In the genomic region with DNA sequence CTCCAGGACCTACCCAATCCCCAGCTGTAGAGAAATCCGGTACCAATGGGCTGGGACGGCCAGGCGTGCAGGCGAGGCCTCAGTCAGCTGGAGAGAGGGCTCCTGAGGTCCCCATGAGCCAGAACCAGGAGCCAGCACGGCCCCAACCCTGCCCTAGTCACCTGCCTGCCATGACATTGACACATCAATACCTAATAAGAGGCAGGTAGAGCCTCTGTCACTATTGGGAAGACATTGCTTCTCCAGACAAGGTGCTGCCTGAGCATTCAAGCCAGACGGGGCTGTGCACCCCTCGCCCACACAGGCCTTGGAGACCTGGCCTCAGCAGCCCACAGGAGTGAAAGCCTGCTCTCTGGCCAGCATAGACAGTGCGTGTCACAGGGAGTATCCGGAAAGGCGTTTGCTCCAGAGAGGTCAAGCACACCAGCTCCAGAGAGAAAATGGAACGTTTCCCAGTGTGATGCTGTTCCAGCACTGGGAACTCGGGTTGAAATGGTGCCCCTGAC, we compare ENCODE assay signal across 16 cellular contexts. TPM values are rescaled to one million over a fixed set of nuclear protein-coding genes. Genes with fewer than 3 reads are reported as not detected.
DNase-seq lines count a peak whose midpoint lies in the region; ATAC-seq and TF ChIP-seq lines count a peak whose summit lies in the region.
"Had no signal": no experiment of that assay in that cellular context is flagged by ENCODE, and none has a peak within 500 bp of the region (broad histone marks: within the 10 kb centered on the region; RNA-seq: fewer than 3 reads in every experiment).

No MANE protein-coding gene starts in this region.

- TF ChIP-seq CTCF in body of pancreas (IDR thresholded peaks at IDR 0.05) = no peak
- TF ChIP-seq CTCF in progenitor cell of endocrine pancreas (IDR thresholded peaks at IDR 0.05; ENCODE audit: unreplicated experiment) = no peak

- peaks cover 3% of the 10 kb centered on the region for H3K36me3 Mint-ChIP-seq in CD4-positive, CD25-positive, alpha-beta regulatory T cell
- peaks cover 38% of the 10 kb centered on the region for H3K36me3 Mint-ChIP-seq in progenitor cell of endocrine pancreas (ENCODE audit: insufficient read depth)

- H3K36me3 ChIP-seq in CD4-positive, CD25-positive, alpha-beta regulatory T cell (ENCODE audit: control insufficient read depth, insufficient read depth, low read length) = no peaks in the 10 kb centered on the region
- H3K36me3 ChIP-seq in body of pancreas (replicated peaks in 1 of 2; ENCODE audit: insufficient read depth in 1 of 2, low read depth in 2 of 2) = peaks cover 0 to 8% of the 10 kb centered on the region in 2 donors
- H3K36me3 ChIP-seq in iPS-20b (ENCODE audit: insufficient read depth, low read depth, low read length) = peaks cover 22% of the 10 kb centered on the region
- H3K36me3 ChIP-seq: brain microvascular endothelial cell had no signal

- no peak for ATAC-seq in CD4-positive, CD25-positive, alpha-beta regulatory T cell (ENCODE audit: low read depth in 2 of 2)
- ATAC-seq in body of pancreas (no peak), GM21717 (IDR thresholded peaks at IDR 0.05; ENCODE audit: unreplicated experiment) (no peak), GM18502 (IDR thresholded peaks at IDR 0.05; ENCODE audit: poor library complexity, unreplicated experiment) (no peak)
- ATAC-seq: esophagus mucosa had no signal

- no peak for TF ChIP-seq POLR2A in body of pancreas (IDR thresholded peaks at IDR 0.05)

- peak overlapping the region; percentile 7 to 90 (median 50) for H3K4me3 Mint-ChIP-seq in CD4-positive, CD25-positive, alpha-beta regulatory T cell
- H3K4me3 Mint-ChIP-seq in progenitor cell of endocrine pancreas (ENCODE audit: low read depth) = peak overlapping the region; percentile 83
- H3K4me3 Mint-ChIP-seq: T-helper 1 cell treated with Interleukin-12 subunit alpha and Interleukin-12 subunit beta and Interleukin-4 antibody, amounts not matched to agents 30 μg/mL and 1 μg/mL, for 36 hours had no signal

- peaks cover 13% of the 10 kb centered on the region for H3K27me3 ChIP-seq in CD4-positive, CD25-positive, alpha-beta regulatory T cell (ENCODE audit: control insufficient read depth, insufficient read depth, low read length)
- H3K27me3 ChIP-seq in body of pancreas (no peaks in the 10 kb centered on the region), iPS-20b (ENCODE audit: insufficient read depth, low read length) (peaks cover 75% of the 10 kb centered on the region)

- H3K27me3 Mint-ChIP-seq in CD4-positive, CD25-positive, alpha-beta regulatory T cell = peaks cover 60% of the 10 kb centered on the region
- peaks cover 16% of the 10 kb centered on the region for H3K27me3 Mint-ChIP-seq in progenitor cell of endocrine pancreas

- WGBS in body of pancreas, 2 donors = 80 to 82% methylated on average over 7 to 12 of the region's 12 CpGs

- peaks cover 0 to 27% (median 13%) of the 10 kb centered on the region in 4 donors for H3K4me1 Mint-ChIP-seq in CD4-positive, CD25-positive, alpha-beta regulatory T cell
- peaks cover 34% of the 10 kb centered on the region for H3K4me1 Mint-ChIP-seq in progenitor cell of endocrine pancreas (ENCODE audit: low read depth)

- H3K4me3 ChIP-seq in CD4-positive, CD25-positive, alpha-beta regulatory T cell (ENCODE audit: low read depth, low read length) = no peak overlapping the region
- no peak overlapping the region for H3K4me3 ChIP-seq in body of pancreas
- H3K4me3 ChIP-seq in iPS-20b (ENCODE audit: low read length) = 0 out of 2 replicates have a peak overlapping the region, but pooled peaks have one; percentile 65
- H3K4me3 ChIP-seq: PC-9 had no signal

- intact Hi-C loops in body of pancreas (cut with DNase I) = no loop called here

- no peaks in the 10 kb centered on the region for H3K9me3 ChIP-seq in CD4-positive, CD25-positive, alpha-beta regulatory T cell (ENCODE audit: control insufficient read depth in 2 of 2, low read length in 2 of 2)
- no peaks in the 10 kb centered on the region for H3K9me3 ChIP-seq in body of pancreas
- H3K9me3 ChIP-seq in iPS-20b (ENCODE audit: insufficient read depth, low read depth, low read length) = no peaks in the 10 kb centered on the region; the same call in 1 of the 2 replicates

- no peak for DNase-seq in CD4-positive, CD25-positive, alpha-beta regulatory T cell
- DNase-seq in body of pancreas (peak in 1 of 4 donors; percentile 17), progenitor cell of endocrine pancreas (ENCODE audit: low spot score, unreplicated experiment) (no peak), dedifferentiated amniotic fluid mesenchymal stem cell (ENCODE audit: extremely low spot score) (no peak), superior temporal gyrus (ENCODE audit: extremely low spot score) (no peak)
- DNase-seq: activated CD4-positive, alpha-beta T cell treated with anti-CD3 and anti-CD28 coated beads, Interleukin-2, amount 10 ng/mL, durations not matched to agents 7 days and 5 days; brain microvascular endothelial cell; MV-4-11; NCI-H446 treated with DMSO at 0.1 percent for 48 hours; PC-9 had no signal

- peaks cover 0 to 2% (median 0%) of the 10 kb centered on the region in 7 donors for H3K9me3 Mint-ChIP-seq in CD4-positive, CD25-positive, alpha-beta regulatory T cell
- no peaks in the 10 kb centered on the region for H3K9me3 Mint-ChIP-seq in progenitor cell of endocrine pancreas (ENCODE audit: low read depth)
- H3K9me3 Mint-ChIP-seq: activated CD4-positive, alpha-beta T cell treated with anti-CD3 and anti-CD28 coated beads, Interleukin-2, amount 10 ng/mL, durations not matched to agents 7 days and 5 days; activated T-helper 2 cell treated with anti-CD3 and anti-CD28 coated beads, Interferon-gamma antibody, Interleukin-2, Interleukin-4, amounts not matched to agents 10 μg/mL and 5 μg/mL and 100 μg/mL, durations not matched to agents 14 hours and 24 hours and 36 hours; T-helper 1 cell treated with Interleukin-12 subunit alpha and Interleukin-12 subunit beta and Interleukin-4 antibody, amounts not matched to agents 30 μg/mL and 1 μg/mL, for 36 hours had no signal

- no peak overlapping the region for H3K27ac ChIP-seq in CD4-positive, CD25-positive, alpha-beta regulatory T cell (ENCODE audit: insufficient read depth, low read length, poor library complexity, severe bottlenecking)
- peak overlapping the region in 3 of 4 donors; percentile 6 to 25 (median 18) for H3K27ac ChIP-seq in body of pancreas
- no peak overlapping the region for H3K27ac ChIP-seq in iPS-20b (ENCODE audit: low read length)
- H3K27ac ChIP-seq: brain microvascular endothelial cell, PC-9 had no signal

- H3K27ac Mint-ChIP-seq in CD4-positive, CD25-positive, alpha-beta regulatory T cell = no peak overlapping the region
- H3K27ac Mint-ChIP-seq in progenitor cell of endocrine pancreas = peak overlapping the region; percentile 68
- H3K27ac Mint-ChIP-seq: activated CD4-positive, alpha-beta T cell treated with anti-CD3 and anti-CD28 coated beads, Interleukin-2, amount 10 ng/mL, durations not matched to agents 7 days and 5 days; activated T-helper 2 cell treated with anti-CD3 and anti-CD28 coated beads, Interferon-gamma antibody, Interleukin-2, Interleukin-4, amounts not matched to agents 10 μg/mL and 5 μg/mL and 100 μg/mL, durations not matched to agents 14 hours and 24 hours and 36 hours; T-helper 1 cell treated with Interleukin-12 subunit alpha and Interleukin-12 subunit beta and Interleukin-4 antibody, amounts not matched to agents 30 μg/mL and 1 μg/mL, for 36 hours had no signal

- H3K9ac ChIP-seq in iPS-20b (ENCODE audit: low read depth, low read length) = no peak overlapping the region

- H3K4me1 ChIP-seq in CD4-positive, CD25-positive, alpha-beta regulatory T cell (ENCODE audit: control insufficient read depth, insufficient read depth, low read length, poor library complexity, severe bottlenecking) = peaks cover 34% of the 10 kb centered on the region
- peaks cover 59% of the 10 kb centered on the region for H3K4me1 ChIP-seq in body of pancreas
- H3K4me1 ChIP-seq in iPS-20b (ENCODE audit: insufficient read depth, low read length) = peaks cover 17% of the 10 kb centered on the region

RNA-seq across cellular contexts. Expression of gene DLL1, which starts 3.5 kb away (rescaled TPM):
- 1.1 TPM for total RNA-seq in CD4-positive, CD25-positive, alpha-beta regulatory T cell
- under 1 TPM in 2 of 4 donors, not detected in 2; 0.28 to 0.29 TPM for polyA plus RNA-seq in CD4-positive, CD25-positive, alpha-beta regulatory T cell
- total RNA-seq in body of pancreas = 10 to 100 TPM in 1 of 2 donors, 1 to 10 TPM in 1; 6.0 to 13.2 TPM
- 75.3 and 79.1 TPM in 2 replicates for total RNA-seq in progenitor cell of endocrine pancreas
- total RNA-seq: activated T-helper 2 cell treated with anti-CD3 and anti-CD28 coated beads, Interferon-gamma antibody, Interleukin-2, Interleukin-4, amounts not matched to agents 10 μg/mL and 5 μg/mL and 100 μg/mL, durations not matched to agents 14 hours and 24 hours and 36 hours; PC-9 had no signal

RNA-seq across cellular contexts. Expression of gene FAM120B, which starts 19.1 kb away (rescaled TPM):
- total RNA-seq in CD4-positive, CD25-positive, alpha-beta regulatory T cell = 35.0 TPM
- 10 to 100 TPM; 28.0 to 33.5 (median 30.6) TPM for polyA plus RNA-seq in CD4-positive, CD25-positive, alpha-beta regulatory T cell
- total RNA-seq in body of pancreas = 10 to 100 TPM; 15.6 to 29.0 TPM
- total RNA-seq in progenitor cell of endocrine pancreas = 46.2 and 49.3 TPM in 2 replicates

Comparison
In these comparisons a context has a peak if more than half of its experiments do, and no peak if none do; other contexts are left out.
1. H3K27ac ChIP-seq: peak in body of pancreas (3 of 4); none in CD4-positive, CD25-positive, alpha-beta regulatory T cell (single experiment) and iPS-20b (single experiment).